In genomic region chr7:137818036-137818435, GRCh38 we compare ENCODE assay signal across 19 cellular contexts. TPM values are rescaled to one million over a fixed set of nuclear protein-coding genes. Genes with fewer than 3 reads are reported as not detected.
DNase-seq lines count a peak whose midpoint lies in the region; ATAC-seq and TF ChIP-seq lines count a peak whose summit lies in the region.
"Had no signal": no experiment of that assay in that cellular context is flagged by ENCODE, and none has a peak within 500 bp of the region (broad histone marks: within the 10 kb centered on the region; RNA-seq: fewer than 3 reads in every experiment).

No MANE protein-coding gene starts in this region.

- intact Hi-C loops in MCF 10A (cut with micrococcal nuclease) (no loop called here), mammary epithelial cell (cut with micrococcal nuclease) (loop anchor here (5.0 kb wide), 1 partner anchor 64 kb away; no protein-coding TSS in a partner anchor)

- no peaks in the 10 kb centered on the region for H3K79me2 ChIP-seq in mammary epithelial cell (ENCODE audit: insufficient read depth, low read length)

- no peaks in the 10 kb centered on the region for H3K9me3 Mint-ChIP-seq in MCF 10A (ENCODE audit: unreplicated experiment)

- no peak overlapping the region for H3K4me2 ChIP-seq in mammary epithelial cell (ENCODE audit: insufficient read depth, low read depth, low read length)
- H3K4me2 ChIP-seq: A549 had no signal

- H3K4me3 Mint-ChIP-seq in MCF 10A (ENCODE audit: unreplicated experiment): no peak overlapping the region

- H3K4me1 Mint-ChIP-seq in MCF 10A (ENCODE audit: insufficient read depth, unreplicated experiment): no peaks in the 10 kb centered on the region

- no peaks in the 10 kb centered on the region for H4K20me1 ChIP-seq in mammary epithelial cell (ENCODE audit: insufficient read depth, low read length)

- H3K27me3 ChIP-seq in mammary epithelial cell (ENCODE audit: insufficient read depth, low read length) (no peaks in the 10 kb centered on the region), MG63 (no peaks in the 10 kb centered on the region), SJCRH30 (no peaks in the 10 kb centered on the region)
- H3K27me3 ChIP-seq: cardiac muscle cell, suprapubic skin, vagina had no signal

- no peak overlapping the region for H2AFZ ChIP-seq in mammary epithelial cell (ENCODE audit: low read depth, low read length)

- in situ Hi-C loops in mammary epithelial cell (cut with MboI; ENCODE audit: low sequenced_read_pairs in 2 of 2): no loop called here

- no peak overlapping the region for H3K9ac ChIP-seq in mammary epithelial cell (ENCODE audit: insufficient read depth, low read length)

- H3K4me3 ChIP-seq in mammary epithelial cell (replicated peaks in 1 of 3; ENCODE audit: insufficient read depth in 1 of 3, low read depth in 2 of 3, low read length in 3 of 3) (no peak overlapping the region), MG63 (no peak overlapping the region), SJCRH30 (no peak overlapping the region)
- H3K4me3 ChIP-seq: A549, cardiac muscle cell, left lung, mucosa of descending colon, suprapubic skin, vagina had no signal

- DNase-seq in MCF 10A (ENCODE audit: unreplicated experiment) (peak; percentile 17), mammary epithelial cell (no peak), MG63 (peak; percentile 38), fibroblast of peridontal ligament (ENCODE audit: extremely low read depth) (peak; percentile 54), amygdala (lab: John Stamatoyannopoulos, UW) (no peak), SJCRH30 (no peak)
- DNase-seq: activated CD4-positive, alpha-beta T cell treated with anti-CD3 and anti-CD28 coated beads for 4 hours; glutamatergic neuron; left lung; mucosa of descending colon; NCI-H187 treated with DMSO at 0.1 percent for 48 hours; stimulated activated CD4-positive, alpha-beta T cell treated with anti-CD3 and anti-CD28 coated beads, Interleukin-12 subunit alpha, Interleukin-12 subunit beta, amount 100 ng/mL, for 4 hours had no signal

- WGBS in mammary epithelial cell (ENCODE audit: low coverage, missing lambda C conversion rate): 63% methylated on average over 2 of the region's 2 CpGs

- CTCF ChIA-PET in MCF 10A (lab: Yijun Ruan, JAX): interaction anchor here (0.6 to 1.3 kb wide), 3 partner anchors 57 to 162 kb away, joined by 3 to 4 read pairs (median 4); no protein-coding TSS in a partner anchor
- CTCF ChIA-PET in mammary epithelial cell (lab: Charles Lee; ENCODE audit: low non-redundant PET): no interaction called here

- no peaks in the 10 kb centered on the region for H3K36me3 Mint-ChIP-seq in MCF 10A (ENCODE audit: insufficient read depth, unreplicated experiment)

- no peak for TF ChIP-seq CTCF in MCF 10A (IDR thresholded peaks at IDR 0.05; ENCODE audit: unreplicated experiment)
- TF ChIP-seq CTCF in mammary epithelial cell (conservative IDR thresholded peaks at IDR 0.05 in 1 of 2, IDR thresholded peaks at IDR 0.05 in 1 of 2; ENCODE audit: extremely low read depth in 1 of 2, insufficient read depth in 1 of 2, low read depth in 1 of 2, low read length in 2 of 2): no peak

- H3K27ac Mint-ChIP-seq in MCF 10A (ENCODE audit: low read depth, unreplicated experiment): no peak overlapping the region

- H3K9me3 ChIP-seq in mammary epithelial cell (replicated peaks; ENCODE audit: insufficient read depth, low read length): no peaks in the 10 kb centered on the region
- no peaks in the 10 kb centered on the region for H3K9me3 ChIP-seq in MG63
- no peaks in the 10 kb centered on the region for H3K9me3 ChIP-seq in SJCRH30 (replicated peaks)
- H3K9me3 ChIP-seq: A549, left lung, mucosa of descending colon, neutrophil, suprapubic skin, vagina had no signal

- H3K27me3 Mint-ChIP-seq in MCF 10A (ENCODE audit: insufficient read depth, unreplicated experiment): no peaks in the 10 kb centered on the region

- POLR2A ChIA-PET in MCF 10A (lab: Yijun Ruan, JAX): no interaction called here

- no peaks in the 10 kb centered on the region for H3K4me1 ChIP-seq in mammary epithelial cell (ENCODE audit: insufficient read depth, low read length)
- no peaks in the 10 kb centered on the region for H3K4me1 ChIP-seq in SJCRH30
- H3K4me1 ChIP-seq: A549, left lung had no signal

- dilution Hi-C loops in mammary epithelial cell (cut with HindIII; ENCODE audit: low sequenced_read_pairs): no loop called here

- H3K36me3 ChIP-seq in mammary epithelial cell (ENCODE audit: insufficient read depth, low read length) (no peaks in the 10 kb centered on the region), MG63 (no peaks in the 10 kb centered on the region), SJCRH30 (no peaks in the 10 kb centered on the region)
- H3K36me3 ChIP-seq: cardiac muscle cell, left lung, neutrophil, suprapubic skin, vagina had no signal

- H3K27ac ChIP-seq in mammary epithelial cell (ENCODE audit: insufficient read depth, low read depth, low read length): no peak overlapping the region
- H3K27ac ChIP-seq in SJCRH30: no peak overlapping the region
- H3K27ac ChIP-seq: A549, cardiac muscle cell, left lung, neutrophil, suprapubic skin, vagina had no signal

- ATAC-seq in HG03139 (IDR thresholded peaks at IDR 0.05; ENCODE audit: unreplicated experiment) (no peak), GM19324 (IDR thresholded peaks at IDR 0.05; ENCODE audit: low FRiP score, unreplicated experiment) (no peak)
- ATAC-seq: A549, left lung, mucosa of descending colon had no signal

- no TSS peak for BruUV-seq in MCF 10A (replicated peaks; lab: Mats Ljungman, UMichigan)
- no TSS peak for BruUV-seq in mammary epithelial cell (replicated peaks; lab: Mats Ljungman, UMichigan)

RNA-seq across cellular contexts. Expression of gene DGKI, which starts 28.7 kb away (rescaled TPM):
- total RNA-seq in MCF 10A (2022) (1.4 and 1.7 TPM in 2 replicates), mammary epithelial cell (1 to 10 TPM in 1 of 2 donors, under 1 TPM in 1; 0.35 to 1.5 TPM)
- 0.03 TPM for polyA plus RNA-seq in mammary epithelial cell
- polyA minus RNA-seq in mammary epithelial cell: not detected
- total RNA-seq in MG63 (2014; rRNA removed; shearing (Covaris generic); ENCODE audit: low replicate concordance): 0.12 and 0.43 TPM in 2 replicates
- total RNA-seq in SJCRH30 (2014; rRNA removed; shearing (Covaris generic)): 0.05 TPM in 1 of 2 replicates, not detected in the other

Comparison
In these comparisons a context has a peak if more than half of its experiments do, and no peak if none do; other contexts are left out.
1. DNase-seq: peak in MCF 10A (single experiment), MG63 (single experiment) and fibroblast of peridontal ligament (single experiment); none in mammary epithelial cell (single experiment), amygdala (0 of 56) and SJCRH30 (0 of 2).